Comparison of ENCODE assay signal across 18 cellular contexts in the genomic region with DNA sequence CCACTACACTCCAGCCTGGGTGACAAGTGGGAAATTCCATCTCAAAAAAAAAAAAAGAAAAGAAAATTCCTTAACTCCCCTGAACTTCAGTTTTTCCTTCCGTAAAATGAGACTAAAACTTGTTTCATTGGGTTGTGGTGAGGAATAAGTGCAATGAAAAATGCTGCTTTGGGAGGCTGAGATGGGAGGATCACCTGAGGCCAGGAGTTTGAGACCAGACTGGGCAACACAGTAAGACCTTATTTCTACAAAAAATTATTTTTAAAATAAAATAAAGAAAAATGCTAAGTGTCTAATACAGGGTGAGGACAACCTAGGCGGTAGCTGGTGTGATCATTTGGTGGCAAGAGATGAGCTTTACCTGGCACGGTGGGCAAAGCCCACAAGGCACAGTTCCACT.
"Had no signal": no experiment of that assay in that cellular context is flagged by ENCODE, and none has a peak within 500 bp of the region (broad histone marks: within the 10 kb centered on the region; RNA-seq: fewer than 3 reads in every experiment).

No MANE protein-coding gene starts in this region.

- H3K9ac ChIP-seq: neural progenitor cell had no signal

- H3K4me1 ChIP-seq: neural progenitor cell, psoas muscle, right lobe of liver had no signal

- H3K27ac ChIP-seq: coronary artery, foreskin keratinocyte, hepatocyte, neural progenitor cell, psoas muscle, right lobe of liver had no signal

- H3K27me3 ChIP-seq: foreskin keratinocyte, hepatocyte, neural progenitor cell, right lobe of liver had no signal

- H3K4me3 Mint-ChIP-seq: endodermal cell; natural killer cell treated with Interleukin-12 subunit alpha and Interleukin-12 subunit beta and Interleukin-15 and Interleukin-18, amount 100 ng/mL, for 72 hours; stimulated activated naive B cell treated with anti-CD40 and anti-IgM and Interleukin-4, amounts not matched to agents 10 μg/mL and 1 μg/mL and 100 μg/mL, for 72 hours; type B pancreatic cell had no signal

- H3K9me3 ChIP-seq: psoas muscle, right lobe of liver had no signal

- FAIRE-seq: urothelium cell line had no signal

- H2AFZ ChIP-seq: hepatocyte, neural progenitor cell had no signal

- DNase-seq: effector CD4-positive, alpha-beta T cell; erythroblast; left ventricle myocardium superior; midbrain; retina; stimulated activated CD4-positive, alpha-beta T cell treated with anti-CD3 and anti-CD28 coated beads, Interleukin-4, amount 100 ng/mL, for 24 hours; stimulated activated naive B cell treated with anti-CD40 and anti-IgM and Interleukin-4, amounts not matched to agents 10 μg/mL and 1 μg/mL and 100 μg/mL, for 72 hours had no signal

- H3K9me3 Mint-ChIP-seq: endodermal cell; natural killer cell treated with Interleukin-12 subunit alpha and Interleukin-12 subunit beta and Interleukin-15 and Interleukin-18, amount 100 ng/mL, for 72 hours; neural progenitor cell; type B pancreatic cell had no signal

- H3K27ac Mint-ChIP-seq: neural progenitor cell; stimulated activated naive B cell treated with anti-CD40 and anti-IgM and Interleukin-4, amounts not matched to agents 10 μg/mL and 1 μg/mL and 100 μg/mL, for 72 hours had no signal

- H3K4me3 ChIP-seq: coronary artery, hepatocyte, lung, neural progenitor cell, psoas muscle, right lobe of liver had no signal

- H3K27me3 Mint-ChIP-seq: natural killer cell treated with Interleukin-12 subunit alpha and Interleukin-12 subunit beta and Interleukin-15 and Interleukin-18, amount 100 ng/mL, for 72 hours; stimulated activated naive B cell treated with anti-CD40 and anti-IgM and Interleukin-4, amounts not matched to agents 10 μg/mL and 1 μg/mL and 100 μg/mL, for 72 hours; type B pancreatic cell had no signal

- H3K4me1 Mint-ChIP-seq: neural progenitor cell had no signal

- H3K36me3 Mint-ChIP-seq: neural progenitor cell had no signal

- H3K4me2 ChIP-seq: hepatocyte, neural progenitor cell had no signal

- ATAC-seq: left ventricle myocardium superior; natural killer cell treated with Interleukin-12 subunit alpha and Interleukin-12 subunit beta and Interleukin-15 and Interleukin-18, amount 100 ng/mL, for 72 hours had no signal

- H3K36me3 ChIP-seq: neural progenitor cell, right lobe of liver had no signal
